ENCODE assay signal across 16 cellular contexts in the genomic region with DNA sequence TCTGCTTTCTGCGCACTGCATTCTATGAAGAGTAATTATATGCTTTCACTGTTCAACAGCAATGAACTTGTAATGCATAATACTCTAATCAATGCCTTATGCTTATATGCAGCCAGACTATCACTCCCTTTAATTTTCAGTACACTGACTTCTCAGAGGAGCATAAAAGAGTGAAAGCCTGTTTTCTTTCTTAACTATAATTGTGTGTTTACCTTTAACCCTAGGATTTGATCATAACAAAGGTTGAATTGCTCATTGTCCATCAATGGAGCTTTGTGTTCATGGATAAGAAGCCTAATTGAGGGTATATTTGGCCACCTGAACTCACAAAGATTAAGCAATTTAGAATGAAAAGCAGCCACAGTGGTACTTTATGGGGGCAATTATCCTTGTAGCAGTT.
"Had no signal": no experiment of that assay in that cellular context is flagged by ENCODE, and none has a peak within 500 bp of the region (broad histone marks: within the 10 kb centered on the region; RNA-seq: fewer than 3 reads in every experiment).

No MANE protein-coding gene starts in this region.

- H3K4me1 Mint-ChIP-seq: memory B cell, nephron had no signal

- ATAC-seq: activated CD4-positive, CD25-positive, alpha-beta regulatory T cell treated with anti-CD3 and anti-CD28 coated beads, Interleukin-2, amount 50 U/mL, for 24 hours; stimulated activated naive CD8-positive, alpha-beta T cell treated with anti-CD3 and anti-CD28 coated beads, Interleukin-15, Interleukin-2, amounts not matched to agents 100 U/mL and 50 U/mL, for 24 hours had no signal

- H3K27me3 Mint-ChIP-seq: activated naive CD8-positive, alpha-beta T cell; activated T-cell treated with anti-CD3 and anti-CD28 coated beads, Interleukin-2, amount 50 U/mL, for 24 hours; dendritic cell treated with granulocyte-macrophage colony-stimulating factor and Interleukin-4, amounts not matched to agents 40 ng/mL and 50 ng/mL, for 4 days; memory B cell had no signal

- H3K27ac Mint-ChIP-seq: activated naive CD8-positive, alpha-beta T cell; activated T-cell treated with anti-CD3 and anti-CD28 coated beads, Interleukin-2, amount 50 U/mL, for 24 hours; dendritic cell treated with granulocyte-macrophage colony-stimulating factor and Interleukin-4, amounts not matched to agents 40 ng/mL and 50 ng/mL, for 4 days; memory B cell; nephron had no signal

- H3K36me3 Mint-ChIP-seq: activated naive CD8-positive, alpha-beta T cell; brain; memory B cell had no signal

- H3K4me3 Mint-ChIP-seq: activated naive CD8-positive, alpha-beta T cell; activated T-cell treated with anti-CD3 and anti-CD28 coated beads, Interleukin-2, amount 50 U/mL, for 24 hours; brain; dendritic cell treated with granulocyte-macrophage colony-stimulating factor and Interleukin-4, amounts not matched to agents 40 ng/mL and 50 ng/mL, for 4 days; memory B cell; nephron had no signal

- DNase-seq: activated CD4-positive, alpha-beta T cell treated with anti-CD3 and anti-CD28 coated beads, Interleukin-2, amount 50 U/mL, for 4 hours; activated effector memory CD4-positive, alpha-beta T cell treated with anti-CD3 and anti-CD28 coated beads, Interleukin-2, amount 50 U/mL, for 16 hours; activated T-cell treated with anti-CD3 and anti-CD28 coated beads, Interleukin-2, amount 50 U/mL, for 24 hours; amygdala; cerebellar nuclear complex; left ventricle myocardium inferior; stimulated activated CD4-positive, alpha-beta T cell treated with anti-CD3 and anti-CD28 coated beads, Interleukin-4, amount 100 ng/mL, for 1 hour; stimulated activated CD8-positive, alpha-beta memory T cell treated with anti-CD3 and anti-CD28 coated beads, Interleukin-4, amount 100 ng/mL, for 48 hours; stimulated activated naive CD8-positive, alpha-beta T cell treated with anti-CD3 and anti-CD28 coated beads, Interleukin-15, Interleukin-2, amounts not matched to agents 100 U/mL and 50 U/mL, for 24 hours; upper lobe of left lung had no signal
